ENCODE assay signal across 15 cellular contexts in the genomic region with DNA sequence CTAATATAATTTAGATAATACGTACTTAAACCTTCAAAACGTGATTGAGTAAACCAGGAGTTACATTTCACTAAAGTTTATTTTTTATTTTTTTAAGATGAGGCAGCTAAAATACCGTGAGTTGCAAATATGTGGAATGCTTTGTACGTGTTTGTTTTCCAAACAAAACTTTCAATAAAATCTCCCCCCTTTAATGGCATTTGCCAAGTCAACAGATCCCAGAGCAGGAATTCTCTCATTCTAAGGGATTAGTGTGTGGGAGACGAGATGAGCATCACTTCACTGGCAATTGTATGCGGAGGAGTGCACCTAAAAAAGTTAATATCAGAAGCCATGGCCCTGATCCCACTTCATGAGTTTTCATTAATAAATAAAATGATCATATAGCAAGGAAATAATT. TPM values are rescaled to one million over a fixed set of nuclear protein-coding genes. Genes with fewer than 3 reads are reported as not detected.
DNase-seq lines count a peak whose midpoint lies in the region; ATAC-seq lines count a peak whose summit lies in the region.
"Had no signal": no experiment of that assay in that cellular context is flagged by ENCODE, and none has a peak within 500 bp of the region (broad histone marks: within the 10 kb centered on the region; RNA-seq: fewer than 3 reads in every experiment).

No MANE protein-coding gene starts in this region.

- H2BK5ac ChIP-seq in neuronal stem cell (ENCODE audit: low read length) = no peak overlapping the region

- no peaks in the 10 kb centered on the region for H3K36me3 ChIP-seq in neuronal stem cell (replicated peaks in 1 of 2; ENCODE audit: control insufficient read depth in 2 of 2, insufficient read depth in 2 of 2, low read length in 2 of 2)

- H2BK12ac ChIP-seq in neuronal stem cell (ENCODE audit: low read length) = no peak overlapping the region

- no peak overlapping the region for H2BK120ac ChIP-seq in neuronal stem cell (ENCODE audit: low read depth, low read length)

- H4K91ac ChIP-seq in neuronal stem cell (ENCODE audit: low read depth, low read length, poor library complexity) = no peak overlapping the region

- H3K9ac ChIP-seq in neuronal stem cell (ENCODE audit: low read depth, low read length, poor library complexity) = no peak overlapping the region

- WGBS in neuronal stem cell (ENCODE audit: extremely low coverage in 2 of 2, insufficient read length in 2 of 2, insufficient replicate concordance in 1 of 2), 2 donors = no CpG with 5 or more reads among the region's 6 CpGs

- no peak overlapping the region for H3K4ac ChIP-seq in neuronal stem cell (ENCODE audit: low read length)

- peak; percentile 27 for DNase-seq in EL
- peak; percentile 69 for DNase-seq in NCI-H226
- peak; percentile 11 for DNase-seq in iris pigment epithelial cell (ENCODE audit: low read depth)
- peak; percentile 26 for DNase-seq in neuronal stem cell (ENCODE audit: low spot score)
- DNase-seq in AG20443 (ENCODE audit: low spot score) = no peak
- DNase-seq in NCI-H526 treated with DMSO at 0.1 percent for 48 hours (lab: John Stamatoyannopoulos, UW) = no peak
- DNase-seq: CD8-positive, alpha-beta T cell; H7; NCI-H1436 treated with DMSO at 0.1 percent for 48 hours; NCI-H2081; NCI-H69; Right ventricle myocardium superior had no signal

- no peak for ATAC-seq in HG03457 (IDR thresholded peaks at IDR 0.05; ENCODE audit: unreplicated experiment)
- ATAC-seq in HG02588 (IDR thresholded peaks at IDR 0.05; ENCODE audit: unreplicated experiment) = no peak
- ATAC-seq: CD8-positive, alpha-beta T cell; K562 had no signal

- no peak overlapping the region for H3K18ac ChIP-seq in neuronal stem cell (ENCODE audit: low read length)

- no peak overlapping the region for H3K14ac ChIP-seq in neuronal stem cell (ENCODE audit: low read length)

- no peak overlapping the region for H2BK15ac ChIP-seq in neuronal stem cell (ENCODE audit: low read length)

- H2AFZ ChIP-seq in neuronal stem cell (ENCODE audit: low read length) = no peak overlapping the region

- no peak overlapping the region for H3K23ac ChIP-seq in neuronal stem cell (ENCODE audit: low read depth, low read length, poor library complexity)

- peaks cover 0 to 9% of the 10 kb centered on the region in 2 donors for H3K4me1 ChIP-seq in neuronal stem cell (ENCODE audit: control insufficient read depth in 2 of 2, insufficient read depth in 1 of 2, low read depth in 1 of 2, low read length in 2 of 2)

- no peak overlapping the region for H3K27ac ChIP-seq in neuronal stem cell (replicated peaks; ENCODE audit: low read length)

- H4K8ac ChIP-seq in neuronal stem cell (ENCODE audit: low read depth, low read length) = no peak overlapping the region

- H3K9me3 ChIP-seq in neuronal stem cell (replicated peaks in 1 of 2; ENCODE audit: control insufficient read depth in 2 of 2, insufficient read depth in 1 of 2, low read depth in 1 of 2, low read length in 2 of 2) = no peaks in the 10 kb centered on the region

- no peak overlapping the region for H2AK5ac ChIP-seq in neuronal stem cell (ENCODE audit: low read depth, low read length)

- no peak overlapping the region for H3K4me2 ChIP-seq in neuronal stem cell (ENCODE audit: insufficient read depth, low read length, poor library complexity, severe bottlenecking)

- no peaks in the 10 kb centered on the region for H3K27me3 ChIP-seq in neuronal stem cell (ENCODE audit: control insufficient read depth in 3 of 3, insufficient read depth in 3 of 3, low read depth in 1 of 3, low read length in 3 of 3)

- H3K79me1 ChIP-seq in neuronal stem cell (ENCODE audit: low read depth, low read length) = no peaks in the 10 kb centered on the region

- no peak overlapping the region for H3K4me3 ChIP-seq in neuronal stem cell (ENCODE audit: low read length in 2 of 2)
- H3K4me3 ChIP-seq: K562 had no signal

RNA-seq across cellular contexts. Expression of a gene that starts 53.7 kb away (rescaled TPM):
- polyA plus RNA-seq in neuronal stem cell (2013, experiment 1 of 2) = 2.8 TPM
- polyA plus RNA-seq in neuronal stem cell (2013, experiment 2 of 2) = 3.0 TPM

Comparison
In these comparisons a context has a peak if more than half of its experiments do, and no peak if none do; other contexts are left out.
1. DNase-seq: peak in EL (single experiment), NCI-H226 (single experiment), iris pigment epithelial cell (single experiment) and neuronal stem cell (single experiment); none in AG20443 (single experiment) and NCI-H526 treated with DMSO at 0.1 percent for 48 hours (single experiment).